ENCODE assay signal across 18 cellular contexts in genomic region chrX:14409341-14409740, GRCh38.
DNase-seq lines count a peak whose midpoint lies in the region.
"Had no signal": no experiment of that assay in that cellular context is flagged by ENCODE, and none has a peak within 500 bp of the region (broad histone marks: within the 10 kb centered on the region; RNA-seq: fewer than 3 reads in every experiment).

No MANE protein-coding gene starts in this region.

- H3K27me3 Mint-ChIP-seq in activated T-cell treated with anti-CD3 and anti-CD28 coated beads, Interleukin-2, amount 50 U/mL, for 24 hours: peaks cover 11% of the 10 kb centered on the region

- no peak overlapping the region for H3K27ac Mint-ChIP-seq in activated T-cell treated with anti-CD3 and anti-CD28 coated beads, Interleukin-2, amount 50 U/mL, for 24 hours
- H3K27ac Mint-ChIP-seq: nephron had no signal

- H3K9me3 Mint-ChIP-seq in activated T-cell treated with anti-CD3 and anti-CD28 coated beads, Interleukin-2, amount 50 U/mL, for 24 hours: no peaks in the 10 kb centered on the region

- no peaks in the 10 kb centered on the region for H3K4me1 Mint-ChIP-seq in activated T-cell treated with anti-CD3 and anti-CD28 coated beads, Interleukin-2, amount 50 U/mL, for 24 hours (ENCODE audit: low read depth)
- H3K4me1 Mint-ChIP-seq: nephron had no signal

- no peak overlapping the region for H3K4me3 Mint-ChIP-seq in activated T-cell treated with anti-CD3 and anti-CD28 coated beads, Interleukin-2, amount 50 U/mL, for 24 hours
- H3K4me3 Mint-ChIP-seq: nephron had no signal

- no peaks in the 10 kb centered on the region for H3K36me3 Mint-ChIP-seq in activated T-cell treated with anti-CD3 and anti-CD28 coated beads, Interleukin-2, amount 50 U/mL, for 24 hours (ENCODE audit: low read depth)

- no peak overlapping the region for H3K4me3 ChIP-seq in skeletal muscle cell (ENCODE audit: low read depth, low read length)
- H3K4me3 ChIP-seq: adrenal gland, left ventricle myocardium inferior, suprapubic skin had no signal

- peak; percentile 34 for DNase-seq in DMS 273 (lab: John Stamatoyannopoulos, UW; ENCODE audit: unreplicated experiment)
- no peak for DNase-seq in DMS 273 treated with DMSO at 0.1 percent for 48 hours (lab: John Stamatoyannopoulos, UW)
- DNase-seq in RKO (ENCODE audit: low spot score): peak; percentile 9
- DNase-seq in fibroblast of peridontal ligament (ENCODE audit: extremely low read depth): peak; percentile 1
- DNase-seq in skeletal muscle cell (ENCODE audit: low read depth): peak; percentile 51
- DNase-seq in activated CD4-positive, alpha-beta T cell treated with anti-CD3 and anti-CD28 coated beads, Interleukin-2, amount 50 U/mL, for 48 hours: no peak
- DNase-seq in SIG-M5 (lab: John Stamatoyannopoulos, UW): no peak
- DNase-seq in activated T-cell treated with anti-CD3 and anti-CD28 coated beads, Interleukin-2, amount 50 U/mL, for 24 hours: no peak
- DNase-seq: activated CD4-positive, alpha-beta T cell treated with anti-CD3 and anti-CD28 coated beads for 48 hours; activated T-cell treated with anti-CD3 and anti-CD28 coated beads, Interleukin-2, amount 50 U/mL, for 48 hours; GF-D8; hippocampal formation; left ventricle myocardium inferior; NCI-H2029; T1000 had no signal

Comparison
In these comparisons a context has a peak if more than half of its experiments do, and no peak if none do; other contexts are left out.
1. DNase-seq: peak in DMS 273 (single experiment), RKO (single experiment), fibroblast of peridontal ligament (single experiment) and skeletal muscle cell (single experiment); none in DMS 273 treated with DMSO at 0.1 percent for 48 hours (single experiment), activated CD4-positive, alpha-beta T cell treated with anti-CD3 and anti-CD28 coated beads, Interleukin-2, amount 50 U/mL, for 48 hours (0 of 2), SIG-M5 (single experiment) and activated T-cell treated with anti-CD3 and anti-CD28 coated beads, Interleukin-2, amount 50 U/mL, for 24 hours (single experiment).